Comparison of ENCODE assay signal across 16 cellular contexts in the genomic region with DNA sequence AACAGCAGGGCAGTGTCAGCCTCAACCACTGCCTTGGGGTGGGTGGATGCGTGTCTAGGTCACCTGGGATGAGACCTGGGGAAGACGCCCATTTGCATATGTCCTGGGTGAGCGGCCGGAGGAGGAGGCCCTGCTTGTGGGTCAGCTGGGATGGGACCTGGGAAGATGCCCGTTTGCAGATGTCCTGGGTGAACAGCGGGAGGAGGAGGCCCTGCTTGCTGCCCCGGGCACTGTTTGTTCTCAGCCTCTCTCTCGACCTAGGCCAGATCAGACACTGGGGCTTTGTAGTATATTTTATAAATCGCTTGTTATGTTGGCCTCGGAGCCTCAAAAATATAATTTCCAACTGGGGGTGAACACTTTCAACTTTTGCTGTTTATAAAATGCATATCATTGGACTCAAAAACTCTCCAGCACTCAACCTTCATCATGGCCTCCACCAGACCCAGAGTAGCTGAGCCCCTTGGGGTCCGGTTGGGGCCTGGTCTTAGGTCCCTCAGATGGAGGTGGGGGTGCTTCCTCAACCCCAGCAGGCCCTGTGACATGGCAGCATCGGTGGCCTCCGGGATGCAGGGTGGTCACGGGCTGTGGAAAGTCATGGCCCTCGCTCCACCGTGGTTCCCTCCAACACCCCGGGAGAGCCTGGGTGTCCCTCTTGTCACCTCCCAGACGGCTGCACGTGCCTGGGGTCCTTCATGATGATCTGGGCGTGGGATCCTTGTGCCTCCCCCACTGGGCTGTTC.
"Had no signal": no experiment of that assay in that cellular context is flagged by ENCODE, and none has a peak within 500 bp of the region (broad histone marks: within the 10 kb centered on the region; RNA-seq: fewer than 3 reads in every experiment).

No MANE protein-coding gene starts in this region.

- H3K27ac ChIP-seq: adrenal gland, colonic mucosa, esophagus squamous epithelium, psoas muscle, stomach, thyroid gland, WERI-Rb-1 had no signal

- ATAC-seq: activated CD4-positive, alpha-beta T cell treated with anti-CD3 and anti-CD28 coated beads for 36 hours; activated T-cell treated with anti-CD3 and anti-CD28 coated beads, Interleukin-2, amount 50 U/mL, for 4 hours; psoas muscle; sciatic nerve; T-helper 17 cell had no signal

- H3K27ac Mint-ChIP-seq: activated CD4-positive, alpha-beta memory T cell treated with anti-CD3 and anti-CD28 coated beads for 36 hours; activated CD4-positive, alpha-beta T cell treated with anti-CD3 and anti-CD28 coated beads for 36 hours; activated naive CD4-positive, alpha-beta T cell treated with anti-CD3 and anti-CD28 coated beads, Interleukin-2, amount 50 U/mL, for 24 hours; nephron; T-helper 17 cell had no signal

- DNase-seq: activated CD4-positive, alpha-beta memory T cell treated with anti-CD3 and anti-CD28 coated beads for 36 hours; activated CD4-positive, alpha-beta T cell treated with anti-CD3 and anti-CD28 coated beads for 36 hours; activated effector memory CD4-positive, alpha-beta T cell treated with Interleukin-2 at 50 U/mL for 16 hours; activated T-cell treated with anti-CD3 and anti-CD28 coated beads, Interleukin-2, amount 50 U/mL, for 4 hours; colonic mucosa; esophagus squamous epithelium; glutamatergic neuron; stomach; T-helper 17 cell; thyroid gland; WERI-Rb-1 had no signal

- H3K4me3 ChIP-seq: adrenal gland, colonic mucosa, esophagus squamous epithelium, psoas muscle, stomach, thyroid gland had no signal

- H3K27me3 Mint-ChIP-seq: activated CD4-positive, alpha-beta memory T cell treated with anti-CD3 and anti-CD28 coated beads for 36 hours; activated CD4-positive, alpha-beta T cell treated with anti-CD3 and anti-CD28 coated beads for 36 hours; activated naive CD4-positive, alpha-beta T cell treated with anti-CD3 and anti-CD28 coated beads, Interleukin-2, amount 50 U/mL, for 24 hours; T-helper 17 cell had no signal

- H3K4me1 Mint-ChIP-seq: activated CD4-positive, alpha-beta T cell treated with anti-CD3 and anti-CD28 coated beads for 36 hours; activated naive CD4-positive, alpha-beta T cell treated with anti-CD3 and anti-CD28 coated beads, Interleukin-2, amount 50 U/mL, for 24 hours; nephron had no signal

- H3K36me3 ChIP-seq: colonic mucosa, WERI-Rb-1 had no signal

- H3K27me3 ChIP-seq: adrenal gland, colonic mucosa, esophagus squamous epithelium, stomach, thyroid gland had no signal

- H3K4me3 Mint-ChIP-seq: activated CD4-positive, alpha-beta memory T cell treated with anti-CD3 and anti-CD28 coated beads for 36 hours; activated CD4-positive, alpha-beta T cell treated with anti-CD3 and anti-CD28 coated beads for 36 hours; activated naive CD4-positive, alpha-beta T cell treated with anti-CD3 and anti-CD28 coated beads, Interleukin-2, amount 50 U/mL, for 24 hours; activated T-cell treated with anti-CD3 and anti-CD28 coated beads, Interleukin-2, amount 50 U/mL, for 4 hours; nephron; T-helper 17 cell had no signal

- H3K36me3 Mint-ChIP-seq: activated naive CD4-positive, alpha-beta T cell treated with anti-CD3 and anti-CD28 coated beads, Interleukin-2, amount 50 U/mL, for 24 hours had no signal

- H3K4me1 ChIP-seq: adrenal gland, colonic mucosa, stomach, thyroid gland had no signal

- H3K9me3 ChIP-seq: adrenal gland, colonic mucosa, esophagus squamous epithelium, psoas muscle, stomach, thyroid gland had no signal

- H3K9me3 Mint-ChIP-seq: activated CD4-positive, alpha-beta memory T cell treated with anti-CD3 and anti-CD28 coated beads for 36 hours; activated naive CD4-positive, alpha-beta T cell treated with anti-CD3 and anti-CD28 coated beads, Interleukin-2, amount 50 U/mL, for 24 hours; activated T-cell treated with anti-CD3 and anti-CD28 coated beads, Interleukin-2, amount 50 U/mL, for 4 hours; nephron had no signal
